8 cellular contexts compared by ENCODE assay signal in the genomic region with DNA sequence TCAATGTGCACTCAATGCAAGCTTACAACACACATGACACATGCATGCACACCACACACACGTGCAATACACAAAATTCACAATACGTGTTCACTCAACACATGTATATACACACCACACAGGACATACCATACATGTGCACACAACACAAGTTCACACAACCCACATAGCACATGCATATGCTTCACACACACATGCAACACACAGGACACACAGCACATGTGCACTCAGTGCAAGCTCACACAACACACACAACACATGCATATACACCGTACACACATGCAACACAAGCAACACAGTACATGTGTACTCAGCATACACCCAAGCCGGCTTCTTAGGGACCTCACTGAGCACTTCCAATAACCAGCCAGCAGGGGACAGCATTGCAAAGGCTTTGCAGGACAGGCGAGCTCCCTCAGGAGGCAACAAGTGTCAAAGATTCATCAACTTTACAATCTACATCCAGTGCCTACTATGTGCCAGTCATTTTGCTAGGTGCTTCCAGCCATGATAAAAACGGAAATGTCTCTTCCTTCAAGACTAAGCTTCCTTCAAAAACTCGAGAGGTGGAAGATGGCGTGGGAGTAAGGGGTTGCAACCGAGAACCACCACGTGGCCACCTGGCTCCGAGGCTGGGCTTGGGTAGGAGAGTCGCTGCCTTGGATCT.
A peak's percentile ranks its signal among the peaks of the same experiment; 100 is the strongest.
DNase-seq lines count a peak whose midpoint lies in the region; ATAC-seq and TF ChIP-seq lines count a peak whose summit lies in the region.

No MANE protein-coding gene starts in this region.

- H3K9me3 Mint-ChIP-seq in endothelial cell (ENCODE audit: unreplicated experiment): no peaks in the 10 kb centered on the region

- H3K27me3 Mint-ChIP-seq in endothelial cell (ENCODE audit: unreplicated experiment): no peaks in the 10 kb centered on the region

- no peaks in the 10 kb centered on the region for H3K36me3 Mint-ChIP-seq in endothelial cell (ENCODE audit: low read depth, unreplicated experiment)

- peak overlapping the region; percentile 0 for H3K27ac Mint-ChIP-seq in endothelial cell (ENCODE audit: unreplicated experiment)

- H3K4me1 Mint-ChIP-seq in endothelial cell (ENCODE audit: unreplicated experiment): peaks cover 23% of the 10 kb centered on the region

- peak; percentile 92 for TF ChIP-seq CTCF in endothelial cell (IDR thresholded peaks at IDR 0.05; ENCODE audit: unreplicated experiment)

- ATAC-seq in GM18858 (IDR thresholded peaks at IDR 0.05; ENCODE audit: unreplicated experiment): peak; percentile 73
- peak; percentile 84 for ATAC-seq in HG03280 (IDR thresholded peaks at IDR 0.05; ENCODE audit: unreplicated experiment)

- peak; percentile 70 for DNase-seq in AG08396 (ENCODE audit: low spot score)
- DNase-seq in NOMO-1 (lab: John Stamatoyannopoulos, UW; ENCODE audit: unreplicated experiment in 2 of 2): peak; percentile 56 to 76
- peak; percentile 87 for DNase-seq in activated CD8-positive, alpha-beta memory T cell treated with anti-CD3 and anti-CD28 coated beads for 24 hours
- DNase-seq in endothelial cell (ENCODE audit: low spot score): peak; percentile 84
- peak; percentile 53 for DNase-seq in middle frontal gyrus (ENCODE audit: extremely low spot score, low spot score)
- DNase-seq in stimulated activated CD8-positive, alpha-beta memory T cell treated with anti-CD3 and anti-CD28 coated beads, Interleukin-4, amount 100 ng/mL, for 24 hours (ENCODE audit: low read depth): peak; percentile 59

- H3K4me3 Mint-ChIP-seq in endothelial cell (ENCODE audit: unreplicated experiment): no peak overlapping the region

Comparison
In these comparisons a context has a peak if more than half of its experiments do, and no peak if none do; other contexts are left out.
1. Peak in every context shown above with its lines: DNase-seq and ATAC-seq.